ENCODE assay signal across 19 cellular contexts in genomic region chr11:96056581-96056980, GRCh38.
DNase-seq lines count a peak whose midpoint lies in the region; ATAC-seq and TF ChIP-seq lines count a peak whose summit lies in the region.
"Had no signal": no experiment of that assay in that cellular context is flagged by ENCODE, and none has a peak within 500 bp of the region (broad histone marks: within the 10 kb centered on the region; RNA-seq: fewer than 3 reads in every experiment).

No MANE protein-coding gene starts in this region.

- H3K27me3 ChIP-seq in ACC112 (ENCODE audit: insufficient read depth, low read length) (no peaks in the 10 kb centered on the region), ascending aorta (no peaks in the 10 kb centered on the region)
- H3K27me3 ChIP-seq in CD8-positive, alpha-beta T cell (ENCODE audit: insufficient read depth, low read length): no peaks in the 10 kb centered on the region
- H3K27me3 ChIP-seq in naive thymus-derived CD4-positive, alpha-beta T cell (ENCODE audit: control insufficient read depth in 2 of 2, insufficient read depth in 2 of 2, low read length in 2 of 2): no peaks in the 10 kb centered on the region
- H3K27me3 ChIP-seq: adrenal gland, dorsolateral prefrontal cortex had no signal

- no peaks in the 10 kb centered on the region for H3K9me3 Mint-ChIP-seq in CD8-positive, alpha-beta T cell
- no peaks in the 10 kb centered on the region for H3K9me3 Mint-ChIP-seq in naive thymus-derived CD4-positive, alpha-beta T cell
- H3K9me3 Mint-ChIP-seq: activated T-helper 17 cell treated with anti-CD3 and anti-CD28 coated beads, Interleukin-2, amount 50 U/mL, for 72 hours; nephron had no signal

- no peak overlapping the region for H3K4me3 ChIP-seq in ACC112 (ENCODE audit: low read depth, low read length)
- H3K4me3 ChIP-seq in CD8-positive, alpha-beta T cell (ENCODE audit: low read depth, low read length): no peak overlapping the region
- no peak overlapping the region for H3K4me3 ChIP-seq in ascending aorta
- H3K4me3 ChIP-seq in naive thymus-derived CD4-positive, alpha-beta T cell (ENCODE audit: low read length): no peak overlapping the region
- H3K4me3 ChIP-seq: adrenal gland, dorsolateral prefrontal cortex had no signal

- H3K27ac Mint-ChIP-seq in CD8-positive, alpha-beta T cell: peak overlapping the region; percentile 42
- H3K27ac Mint-ChIP-seq in naive thymus-derived CD4-positive, alpha-beta T cell: peak overlapping the region in 8 of 9 donors; percentile 4 to 86 (median 32)

- peaks cover 54% of the 10 kb centered on the region for H3K4me1 Mint-ChIP-seq in CD8-positive, alpha-beta T cell (ENCODE audit: low read depth)
- H3K4me1 Mint-ChIP-seq in naive thymus-derived CD4-positive, alpha-beta T cell: peaks cover 20 to 94% (median 82%) of the 10 kb centered on the region in 7 donors

- H3K36me3 ChIP-seq in ACC112 (ENCODE audit: insufficient read depth, low read length) (peaks cover 13% of the 10 kb centered on the region), ascending aorta (no peaks in the 10 kb centered on the region)
- H3K36me3 ChIP-seq in CD8-positive, alpha-beta T cell (ENCODE audit: insufficient read depth, low read length): no peaks in the 10 kb centered on the region
- peaks cover 0 to 8% (median 0%) of the 10 kb centered on the region in 3 experiments for H3K36me3 ChIP-seq in naive thymus-derived CD4-positive, alpha-beta T cell (ENCODE audit: control insufficient read depth in 2 of 3, insufficient read depth in 3 of 3, low read length in 3 of 3)
- H3K36me3 ChIP-seq: adrenal gland had no signal

- intact Hi-C loops in CD8-positive, alpha-beta T cell (cut with DNase I, micrococcal nuclease): loop anchor here in 1 of 2 experiments (2.0 kb wide), 1 partner anchor 14 kb away; no protein-coding TSS in a partner anchor
- intact Hi-C loops in ascending aorta (cut with DNase I) (loop anchor here (5.0 kb wide), 2 partner anchors 56 to 171 kb away; no protein-coding TSS in a partner anchor), left colon (cut with DNase I, micrococcal nuclease) (loop anchor here in 1 of 2 donors (2.0 kb wide), 1 partner anchor 284 kb away; no protein-coding TSS in a partner anchor)
- intact Hi-C loops in naive thymus-derived CD4-positive, alpha-beta T cell (cut with micrococcal nuclease): loop anchor here in 1 of 2 donors (2.0 to 5.0 kb wide), 2 partner anchors 16 to 151 kb away; no protein-coding TSS in a partner anchor

- H3K4me3 Mint-ChIP-seq in CD8-positive, alpha-beta T cell: no peak overlapping the region
- peak overlapping the region in 3 of 10 donors; percentile 4 to 21 (median 6) for H3K4me3 Mint-ChIP-seq in naive thymus-derived CD4-positive, alpha-beta T cell
- H3K4me3 Mint-ChIP-seq: nephron, type B pancreatic cell had no signal

- H3K4me1 ChIP-seq in ACC112 (ENCODE audit: control insufficient read depth, insufficient read depth, low read length, unreplicated experiment) (peaks cover 62% of the 10 kb centered on the region), ascending aorta (peaks cover 4 to 30% of the 10 kb centered on the region in 2 donors)
- H3K4me1 ChIP-seq in CD8-positive, alpha-beta T cell (ENCODE audit: insufficient read depth, low read length): peaks cover 16% of the 10 kb centered on the region
- peaks cover 0 to 16% of the 10 kb centered on the region in 2 donors for H3K4me1 ChIP-seq in naive thymus-derived CD4-positive, alpha-beta T cell (ENCODE audit: control insufficient read depth in 2 of 2, insufficient read depth in 2 of 2, low read length in 2 of 2)

- no peaks in the 10 kb centered on the region for H3K27me3 Mint-ChIP-seq in CD8-positive, alpha-beta T cell (ENCODE audit: low read depth)
- H3K27me3 Mint-ChIP-seq in naive thymus-derived CD4-positive, alpha-beta T cell: no peaks in the 10 kb centered on the region
- H3K27me3 Mint-ChIP-seq: activated T-helper 17 cell treated with anti-CD3 and anti-CD28 coated beads, Interleukin-2, amount 50 U/mL, for 72 hours; type B pancreatic cell had no signal

- H3K36me3 Mint-ChIP-seq in CD8-positive, alpha-beta T cell: peaks cover 44% of the 10 kb centered on the region
- peaks cover 4 to 56% (median 34%) of the 10 kb centered on the region in 5 donors for H3K36me3 Mint-ChIP-seq in naive thymus-derived CD4-positive, alpha-beta T cell

- H3K9me3 ChIP-seq in CD8-positive, alpha-beta T cell (ENCODE audit: low read length): no peaks in the 10 kb centered on the region
- no peaks in the 10 kb centered on the region for H3K9me3 ChIP-seq in ascending aorta
- H3K9me3 ChIP-seq in naive thymus-derived CD4-positive, alpha-beta T cell (ENCODE audit: control insufficient read depth in 2 of 3, low read length in 3 of 3): no peaks in the 10 kb centered on the region
- H3K9me3 ChIP-seq: adrenal gland had no signal

- POLR2A ChIA-PET in CD8-positive, alpha-beta T cell (lab: Charles Lee): interaction anchor here (3.3 kb wide), 1 partner anchor 286 kb away, joined by 24 read pairs; the partner anchor contains the start of gene MAML2
- POLR2A ChIA-PET in naive thymus-derived CD4-positive, alpha-beta T cell (lab: Charles Lee): interaction anchor here (0.6 to 5.2 kb wide), 5 partner anchors 9 to 546 kb away, joined by 3 to 24 read pairs (median 4); partner anchors contain the start of gene MAML2

- no peak overlapping the region for H2AFZ ChIP-seq in ACC112 (ENCODE audit: low read length, unreplicated experiment)

- CTCF ChIA-PET in CD8-positive, alpha-beta T cell (lab: Charles Lee): interaction anchor here (0.6 to 7.2 kb wide), 4 partner anchors 35 to 954 kb away, joined by 3 to 98 read pairs (median 4); partner anchors contain the start of gene MAML2
- CTCF ChIA-PET in naive thymus-derived CD4-positive, alpha-beta T cell (lab: Charles Lee): interaction anchor here (0.6 to 6.7 kb wide), 9 partner anchors 10 to 338 kb away, joined by 3 to 111 read pairs (median 4); partner anchors contain the start of gene MAML2

- H3K27ac ChIP-seq in ACC112 (ENCODE audit: low read depth, low read length): peak overlapping the region; percentile 77
- H3K27ac ChIP-seq in CD8-positive, alpha-beta T cell (ENCODE audit: low read depth, low read length): no peak overlapping the region
- peak overlapping the region; percentile 63 to 75 for H3K27ac ChIP-seq in ascending aorta
- no peak overlapping the region for H3K27ac ChIP-seq in naive thymus-derived CD4-positive, alpha-beta T cell (ENCODE audit: low read depth, low read length)
- H3K27ac ChIP-seq: adrenal gland, RWPE1 had no signal

- TF ChIP-seq CTCF in CD8-positive, alpha-beta T cell (IDR thresholded peaks at IDR 0.05): no peak
- no peak for TF ChIP-seq CTCF in ascending aorta (IDR thresholded peaks at IDR 0.05)

- ATAC-seq in CD8-positive, alpha-beta T cell: no peak
- ATAC-seq in naive thymus-derived CD4-positive, alpha-beta T cell: no peak
- ATAC-seq in left colon: no peak

- no peak for DNase-seq in CD8-positive, alpha-beta T cell
- no peak for DNase-seq in ascending aorta (ENCODE audit: low spot score in 2 of 2)
- no peak for DNase-seq in naive thymus-derived CD4-positive, alpha-beta T cell
- no peak for DNase-seq in DMS153 (lab: John Stamatoyannopoulos, UW)
- DNase-seq in epidermal melanocyte (ENCODE audit: insufficient read length, low spot score): no peak
- DNase-seq in left colon: no peak
- DNase-seq: activated CD4-positive, CD25-positive, alpha-beta regulatory T cell treated with anti-CD3 and anti-CD28 coated beads, Interleukin-2, amount 50 U/mL, for 72 hours; adrenal gland; AML-193; DMS79 treated with DMSO at 0.1 percent for 48 hours; dorsolateral prefrontal cortex; NCI-H1092 treated with DMSO at 0.1 percent for 48 hours; NCI-H2081; NCI-H524 had no signal

- H3K79me2 ChIP-seq in ACC112 (ENCODE audit: control insufficient read depth, insufficient read depth, low read length, unreplicated experiment): peaks cover 50% of the 10 kb centered on the region

Comparison
In these comparisons a context has a peak if more than half of its experiments do, and no peak if none do; other contexts are left out.
1. H3K27ac ChIP-seq: peak in ACC112 (single experiment) and ascending aorta (2 of 2); none in CD8-positive, alpha-beta T cell (single experiment) and naive thymus-derived CD4-positive, alpha-beta T cell (single experiment).